ENCODE assay signal across 11 cellular contexts in the genomic region with DNA sequence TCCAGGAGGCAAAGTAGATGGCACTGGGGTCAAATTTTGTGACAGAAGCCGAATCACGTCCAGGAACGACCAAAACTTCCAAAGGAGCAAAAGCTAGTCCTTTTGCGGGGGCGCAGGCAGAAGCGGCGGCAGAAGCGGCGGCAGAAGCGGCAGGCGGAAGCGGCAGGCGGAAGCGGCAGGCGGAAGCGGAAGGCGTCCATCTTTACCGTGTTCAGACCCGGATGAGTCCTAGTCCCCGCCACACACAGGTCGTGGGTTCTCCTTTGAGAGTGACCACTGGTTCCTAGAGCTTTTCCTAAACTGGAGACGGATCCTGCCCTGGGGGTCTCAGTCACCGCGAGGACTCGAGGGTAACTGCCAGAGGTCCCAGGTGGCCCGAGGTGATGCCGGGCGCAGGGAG.
"Had no signal": no experiment of that assay in that cellular context is flagged by ENCODE, and none has a peak within 500 bp of the region (broad histone marks: within the 10 kb centered on the region; RNA-seq: fewer than 3 reads in every experiment).

No MANE protein-coding gene starts in this region.

- DNase-seq: activated CD4-positive, alpha-beta T cell treated with anti-CD3 and anti-CD28 coated beads, Interleukin-2, amount 10 ng/mL, durations not matched to agents 24 days and 14 days; dorsolateral prefrontal cortex; islet precursor cell; naive B cell; stimulated activated CD4-positive, alpha-beta T cell treated with anti-CD3 and anti-CD28 coated beads, Interleukin-12 subunit alpha, Interleukin-12 subunit beta, amount 100 ng/mL, for 4 hours; stimulated activated CD4-positive, alpha-beta T cell treated with anti-CD3 and anti-CD28 coated beads, Interleukin-2, amount 100 ng/mL, for 24 hours had no signal

- H3K36me3 Mint-ChIP-seq: naive B cell had no signal

- H3K4me1 Mint-ChIP-seq: naive B cell had no signal

- H3K27me3 ChIP-seq: hepatocyte had no signal

- H3K9me3 Mint-ChIP-seq: activated CD4-positive, alpha-beta T cell treated with anti-CD3 and anti-CD28 coated beads, Interleukin-2, amount 10 ng/mL, durations not matched to agents 24 days and 14 days; activated T-helper 1 cell treated with anti-CD3 and anti-CD28 coated beads, Interleukin-12 subunit alpha, Interleukin-12 subunit beta, Interleukin-2, Interleukin-4 antibody, amounts not matched to agents 30 ng/mL and 10 ng/mL and 1 ng/mL, durations not matched to agents 14 hours and 24 hours and 36 hours; naive B cell; T-helper 1 cell treated with Interleukin-12 subunit alpha and Interleukin-12 subunit beta and Interleukin-4 antibody, amounts not matched to agents 30 μg/mL and 1 μg/mL, for 36 hours had no signal

- H3K27ac Mint-ChIP-seq: activated CD4-positive, alpha-beta T cell treated with anti-CD3 and anti-CD28 coated beads, Interleukin-2, amount 10 ng/mL, durations not matched to agents 24 days and 14 days; activated T-helper 1 cell treated with anti-CD3 and anti-CD28 coated beads, Interleukin-12 subunit alpha, Interleukin-12 subunit beta, Interleukin-2, Interleukin-4 antibody, amounts not matched to agents 30 ng/mL and 10 ng/mL and 1 ng/mL, durations not matched to agents 14 hours and 24 hours and 36 hours; T-helper 1 cell treated with Interleukin-12 subunit alpha and Interleukin-12 subunit beta and Interleukin-4 antibody, amounts not matched to agents 30 μg/mL and 1 μg/mL, for 36 hours had no signal

- H3K4me3 Mint-ChIP-seq: activated CD4-positive, alpha-beta T cell treated with anti-CD3 and anti-CD28 coated beads, Interleukin-2, amount 10 ng/mL, durations not matched to agents 24 days and 14 days; activated T-helper 1 cell treated with anti-CD3 and anti-CD28 coated beads, Interleukin-12 subunit alpha, Interleukin-12 subunit beta, Interleukin-2, Interleukin-4 antibody, amounts not matched to agents 30 ng/mL and 10 ng/mL and 1 ng/mL, durations not matched to agents 14 hours and 24 hours and 36 hours; T-helper 1 cell treated with Interleukin-12 subunit alpha and Interleukin-12 subunit beta and Interleukin-4 antibody, amounts not matched to agents 30 μg/mL and 1 μg/mL, for 36 hours had no signal

- H3K4me2 ChIP-seq: hepatocyte had no signal

- H3K27ac ChIP-seq: dorsolateral prefrontal cortex, hepatocyte, tibial artery had no signal

- H2AFZ ChIP-seq: hepatocyte had no signal

- ATAC-seq: left lobe of liver had no signal

- H3K4me1 ChIP-seq: tibial artery had no signal

- H3K79me2 ChIP-seq: hepatocyte had no signal

- H3K4me3 ChIP-seq: hepatocyte, tibial artery had no signal
